Comparison of ENCODE assay signal across 9 cellular contexts in genomic region chr11:33930317-33931021, GRCh38. TPM values are rescaled to one million over a fixed set of nuclear protein-coding genes. Genes with fewer than 3 reads are reported as not detected.
DNase-seq lines count a peak whose midpoint lies in the region; ATAC-seq, FAIRE-seq and TF ChIP-seq lines count a peak whose summit lies in the region.
"Had no signal": no experiment of that assay in that cellular context is flagged by ENCODE, and none has a peak within 500 bp of the region (broad histone marks: within the 10 kb centered on the region; RNA-seq: fewer than 3 reads in every experiment).

No MANE protein-coding gene starts in this region.

- peak overlapping the region; percentile 3 for H3K4me2 ChIP-seq in osteoblast (ENCODE audit: insufficient read depth, low read length)

- no peaks in the 10 kb centered on the region for H3K79me2 ChIP-seq in osteoblast (ENCODE audit: insufficient read depth, low read length)

- H3K4me1 ChIP-seq in osteoblast (ENCODE audit: insufficient read depth, low read length) (peaks cover 7% of the 10 kb centered on the region), BE2C (no peaks in the 10 kb centered on the region)

- H3K36me3 ChIP-seq in osteoblast (ENCODE audit: insufficient read depth, low read length) (no peaks in the 10 kb centered on the region), BE2C (no peaks in the 10 kb centered on the region)

- H3K4me3 ChIP-seq in osteoblast (ENCODE audit: insufficient read depth, low read length) (no peak overlapping the region), BE2C (ENCODE audit: low read depth, low read length) (no peak overlapping the region)

- H3K27me3 ChIP-seq in osteoblast (ENCODE audit: insufficient read depth, low read length) (peaks cover 25% of the 10 kb centered on the region), BE2C (no peaks in the 10 kb centered on the region)

- FAIRE-seq in D721Med (lab: Jason Lieb, UNC), result peak; percentile 90

- no peaks in the 10 kb centered on the region for H4K20me1 ChIP-seq in osteoblast (ENCODE audit: insufficient read depth, low read length)

- H3K9me3 ChIP-seq in osteoblast (ENCODE audit: low read depth, low read length) (peaks cover 1% of the 10 kb centered on the region), BE2C (no peaks in the 10 kb centered on the region)

- TF ChIP-seq CTCF in D721Med (IDR thresholded peaks at IDR 0.05; ENCODE audit: insufficient read depth, missing control alignments) (no peak), osteoblast (IDR thresholded peaks at IDR 0.05; ENCODE audit: extremely low read depth, low read depth, low read length) (no peak), BE2C (IDR thresholded peaks at IDR 0.05; ENCODE audit: low read depth, low read length) (no peak)

- DNase-seq in D721Med (ENCODE audit: insufficient read length, low spot score) (peak; percentile 77), OCI-M1 (lab: John Stamatoyannopoulos, UW) (peak; percentile 57), fibroblast of gingiva (ENCODE audit: low read depth) (peak; percentile 46), osteoblast (ENCODE audit: insufficient read length, low spot score, missing footprints) (no peak), T-helper 1 cell (no peak), BE2C (no peak)
- DNase-seq in activated CD8-positive, alpha-beta memory T cell treated with anti-CD3 and anti-CD28 coated beads, Interleukin-2, amount 50 U/mL, for 4 hours, result no peak
- DNase-seq: activated T-cell treated with anti-CD3 and anti-CD28 coated beads, Interleukin-2, amount 50 U/mL, for 48 hours had no signal

- H2AFZ ChIP-seq in osteoblast (ENCODE audit: low read length), result peak overlapping the region; percentile 52

- H3K27ac ChIP-seq in osteoblast (ENCODE audit: low read depth, low read length), result no peak overlapping the region

- no peak for ATAC-seq in GM18868 (IDR thresholded peaks at IDR 0.05; ENCODE audit: unreplicated experiment)

RNA-seq across cellular contexts. Expression of gene LMO2, which starts 38.6 kb away (rescaled TPM):
- 1.4 and 2.1 TPM in 2 replicates for total RNA-seq in osteoblast
- polyA plus RNA-seq in BE2C (2012; ENCODE audit: insufficient read depth, insufficient read length, low read depth), result 7.7 TPM

Comparison
In these comparisons a context has a peak if more than half of its experiments do, and no peak if none do; other contexts are left out.
1. DNase-seq: peak in D721Med (single experiment), OCI-M1 (single experiment) and fibroblast of gingiva (single experiment); none in osteoblast (single experiment), activated CD8-positive, alpha-beta memory T cell treated with anti-CD3 and anti-CD28 coated beads, Interleukin-2, amount 50 U/mL, for 4 hours (single experiment), T-helper 1 cell (0 of 5) and BE2C (single experiment).